21 cellular contexts compared by ENCODE assay signal in the genomic region with DNA sequence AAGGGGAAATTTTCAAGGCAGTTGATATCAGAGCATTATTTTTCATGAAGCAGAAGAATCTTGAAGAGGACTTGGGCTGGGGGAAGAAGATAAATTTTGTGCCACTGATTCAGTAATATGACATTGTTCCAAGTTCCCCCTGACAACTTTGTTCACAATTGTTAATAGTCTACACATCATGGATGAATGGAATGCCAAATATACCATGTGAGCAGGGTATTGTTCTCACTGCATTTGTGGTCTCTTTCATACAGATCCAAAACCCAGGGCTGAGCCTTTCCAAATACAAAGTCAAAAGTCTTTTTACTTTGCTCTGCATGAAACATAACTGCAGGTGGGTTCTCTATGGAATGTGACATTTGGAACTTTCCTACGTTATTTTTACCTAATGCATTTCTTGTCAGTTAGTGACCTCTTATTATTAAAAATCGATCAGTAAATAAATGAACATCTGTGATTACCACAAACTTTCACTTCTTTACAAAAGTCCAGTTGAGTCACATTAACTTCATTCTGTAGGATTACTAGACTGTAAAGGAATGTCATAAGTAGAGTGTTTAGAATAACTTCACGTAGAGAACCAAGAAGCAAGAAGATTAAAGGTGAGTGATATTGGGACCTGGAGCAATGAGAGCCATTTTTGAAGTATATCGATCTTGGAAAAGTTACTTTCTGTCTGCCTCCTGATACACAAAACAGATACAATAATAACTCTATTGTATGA.
"Had no signal": no experiment of that assay in that cellular context is flagged by ENCODE, and none has a peak within 500 bp of the region (broad histone marks: within the 10 kb centered on the region; RNA-seq: fewer than 3 reads in every experiment).

No MANE protein-coding gene starts in this region.

- H3K36me3 ChIP-seq: brain microvascular endothelial cell, colonic mucosa, pancreas, right lobe of liver, suprapubic skin, uterus had no signal

- DNase-seq: activated CD4-positive, alpha-beta memory T cell treated with anti-CD3 and anti-CD28 coated beads for 36 hours; activated CD4-positive, alpha-beta T cell treated with anti-CD3 and anti-CD28 coated beads for 48 hours; activated naive CD4-positive, alpha-beta T cell treated with anti-CD3 and anti-CD28 coated beads for 36 hours; activated naive CD8-positive, alpha-beta T cell treated with anti-CD3 and anti-CD28 coated beads, Interleukin-2, amount 10 ng/mL, durations not matched to agents 7 days and 5 days; activated T-cell treated with anti-CD3 and anti-CD28 coated beads, Interleukin-2, amount 50 U/mL, for 48 hours; amniotic stem cell; brain microvascular endothelial cell; colonic mucosa; left ventricle myocardium superior; mammary epithelial cell; mucosa of descending colon; nephron progenitor cell; pancreas; right lobe of liver; stimulated activated CD4-positive, alpha-beta T cell treated with anti-CD3 and anti-CD28 coated beads, Interleukin-1b, Interleukin-23, amount 100 ng/mL, for 48 hours; SW 1271; T-helper 17 cell; uterus had no signal

- H3K4me3 ChIP-seq: colonic mucosa, mucosa of descending colon, pancreas, right lobe of liver, skin epidermis, suprapubic skin, uterus had no signal

- H3K27me3 ChIP-seq: brain microvascular endothelial cell, colonic mucosa, pancreas, right lobe of liver, suprapubic skin, uterus had no signal

- H3K4me1 ChIP-seq: colonic mucosa, suprapubic skin, uterus had no signal

- H3K9me3 ChIP-seq: colonic mucosa, mucosa of descending colon, pancreas, right lobe of liver, suprapubic skin, uterus had no signal

- H3K27ac ChIP-seq: brain microvascular endothelial cell, colonic mucosa, epithelial cell of prostate, pancreas, right lobe of liver, skin epidermis, suprapubic skin, uterus had no signal

- ATAC-seq: left ventricle myocardium superior, mucosa of descending colon, pancreas, right lobe of liver, T-helper 17 cell had no signal
